In genomic region chr21:43659136-43660000, GRCh38 we compare ENCODE assay signal across 1 cellular context.
TF ChIP-seq lines count a peak whose summit lies in the region.

Gene HSF2BP, minus strand, starts transcription at chr21:43659488. Its CDS starts 1,392 bp downstream, at chr21:43658096.
Gene RRP1B, plus strand, starts transcription at chr21:43659560. Its CDS starts 105 bp downstream, at chr21:43659665.

TF ChIP-seq in K562, 482 proteins besides CTCF, POLR2A, EP300 and RAD21 (continued from another document and continues in another):
- TF ChIP-seq ZNF395 (CRISPR knock-in tag; IDR thresholded peaks at IDR 0.05): peak; percentile 94
- peak; percentile 91 for TF ChIP-seq FOXP4 (CRISPR knock-in tag; IDR thresholded peaks at IDR 0.05; ENCODE audit: borderline replicate concordance)
- peak; percentile 48 for TF ChIP-seq JUND (IDR thresholded peaks at IDR 0.05; ENCODE audit: borderline replicate concordance, low read depth, low read length)
- no peak; the same call in 1 of the 3 replicates for TF ChIP-seq JUND (tag; IDR thresholded peaks at IDR 0.05; ENCODE audit: borderline replicate concordance, low read depth, low read length)
- TF ChIP-seq TAF1 (IDR thresholded peaks at IDR 0.05; ENCODE audit: control insufficient read depth, extremely low read depth, insufficient read depth, low read length, severe bottlenecking): peak; percentile 90
- TF ChIP-seq HDAC6 (IDR thresholded peaks at IDR 0.05; ENCODE audit: low read depth, low read length): no peak
- no peak for TF ChIP-seq ZNF449 (CRISPR knock-in tag; IDR thresholded peaks at IDR 0.05)
- TF ChIP-seq HMG20A (CRISPR knock-in tag; conservative IDR thresholded peaks at IDR 0.05): no peak
- peak; percentile 53; the same call in 1 of the 2 replicates for TF ChIP-seq ETV5 (CRISPR knock-in tag; IDR thresholded peaks at IDR 0.05; ENCODE audit: low read depth)
- TF ChIP-seq CTBP1 (IDR thresholded peaks at IDR 0.05; ENCODE audit: borderline replicate concordance): peak; percentile 97
- peak; percentile 68 to 81; a peak in 3 of 4 replicates for TF ChIP-seq NRF1 (conservative IDR thresholded peaks at IDR 0.05 in 1 of 2, IDR thresholded peaks at IDR 0.05 in 1 of 2)
- no peak for TF ChIP-seq CBFA2T2 (conservative IDR thresholded peaks at IDR 0.05)
- TF ChIP-seq HDAC8 (tag; IDR thresholded peaks at IDR 0.05): peak; percentile 94
- no peak for TF ChIP-seq HBP1 (CRISPR knock-in tag; IDR thresholded peaks at IDR 0.05)
- TF ChIP-seq USF2 (CRISPR knock-in tag; IDR thresholded peaks at IDR 0.05): peak; percentile 47
- no peak for TF ChIP-seq EZH2 (IDR thresholded peaks at IDR 0.05; ENCODE audit: borderline replicate concordance, low read depth, low read length)
- no peak for TF ChIP-seq KDM1A (IDR thresholded peaks at IDR 0.05)
- TF ChIP-seq ATF4 (CRISPR knock-in tag; IDR thresholded peaks at IDR 0.05): no peak
- TF ChIP-seq C11orf30 (IDR thresholded peaks at IDR 0.05; ENCODE audit: low read depth): peak; percentile 75
- 0 out of 2 replicates have a peak, but pooled peaks have one; percentile 71 for TF ChIP-seq PRMT5 (CRISPR knock-in tag; IDR thresholded peaks at IDR 0.05)
- TF ChIP-seq RUNX1 (IDR thresholded peaks at IDR 0.05; ENCODE audit: low read depth): no peak
- peak; percentile 75; the same call in 1 of the 2 replicates for TF ChIP-seq ZBTB34 (CRISPR knock-in tag; IDR thresholded peaks at IDR 0.05)
- no peak; a peak in 1 of 4 replicates for TF ChIP-seq ETV6 (IDR thresholded peaks at IDR 0.05; ENCODE audit: borderline replicate concordance in 1 of 2, low read depth in 2 of 2, low read length in 1 of 2)
- peak; percentile 98 for TF ChIP-seq ETV6 (CRISPR knock-in tag; IDR thresholded peaks at IDR 0.05; ENCODE audit: borderline replicate concordance)
- no peak for TF ChIP-seq TFE3 (CRISPR knock-in tag; IDR thresholded peaks at IDR 0.05)
- TF ChIP-seq MED1 (CRISPR knock-in tag; IDR thresholded peaks at IDR 0.05; ENCODE audit: borderline replicate concordance): peak; percentile 57; the same call in 1 of the 2 replicates
- TF ChIP-seq BCOR (IDR thresholded peaks at IDR 0.05): no peak
- peak; percentile 91 for TF ChIP-seq E2F4 (CRISPR knock-in tag; IDR thresholded peaks at IDR 0.05; ENCODE audit: low read depth)
- TF ChIP-seq SMARCB1 (IDR thresholded peaks at IDR 0.05; ENCODE audit: insufficient read length, low read depth): no peak
- no peak for TF ChIP-seq ZNF780A (CRISPR knock-in tag; IDR thresholded peaks at IDR 0.05)
- peak; percentile 17; the same call in 1 of the 2 replicates for TF ChIP-seq ZNF354B (CRISPR knock-in tag; IDR thresholded peaks at IDR 0.05)
- TF ChIP-seq SRSF1 (IDR thresholded peaks at IDR 0.05; ENCODE audit: low read depth, low read length): no peak
- TF ChIP-seq E2F6 (IDR thresholded peaks at IDR 0.05; ENCODE audit: borderline replicate concordance in 1 of 2, extremely low read depth in 1 of 2, insufficient read depth in 1 of 2, insufficient read length in 1 of 2, low read depth in 1 of 2, low read length in 1 of 2, poor library complexity in 1 of 2, severe bottlenecking in 1 of 2): peak; percentile 99 to 100
- peak; percentile 91; the same call in 1 of the 2 replicates for TF ChIP-seq BRD4 (IDR thresholded peaks at IDR 0.05)
- no peak for TF ChIP-seq KAT8 (IDR thresholded peaks at IDR 0.05; ENCODE audit: low read depth)
- no peak for TF ChIP-seq FOXJ2 (tag; IDR thresholded peaks at IDR 0.05)
- TF ChIP-seq GTF3C2 (IDR thresholded peaks at IDR 0.05; ENCODE audit: borderline replicate concordance, extremely low read depth, insufficient read length): no peak
- peak; percentile 52 for TF ChIP-seq STAG1 (CRISPR knock-in tag; IDR thresholded peaks at IDR 0.05; ENCODE audit: borderline replicate concordance)
- TF ChIP-seq FOXA1 (IDR thresholded peaks at IDR 0.05; ENCODE audit: borderline replicate concordance): no peak
